ENCODE assay signal across 8 cellular contexts in genomic region chr9:18972675-18973074, GRCh38.
"Had no signal": no experiment of that assay in that cellular context is flagged by ENCODE, and none has a peak within 500 bp of the region (broad histone marks: within the 10 kb centered on the region; RNA-seq: fewer than 3 reads in every experiment).

No MANE protein-coding gene starts in this region.

- H3K4me3 ChIP-seq: GM12878 had no signal

- ATAC-seq: GM12878 had no signal

- DNase-seq: GDM1, GF-D8 had no signal

- FAIRE-seq: G401.6, GM12878, GM12891, GM12892, GM18507, GM19239 had no signal
